Comparison of ENCODE assay signal across 24 cellular contexts in the genomic region with DNA sequence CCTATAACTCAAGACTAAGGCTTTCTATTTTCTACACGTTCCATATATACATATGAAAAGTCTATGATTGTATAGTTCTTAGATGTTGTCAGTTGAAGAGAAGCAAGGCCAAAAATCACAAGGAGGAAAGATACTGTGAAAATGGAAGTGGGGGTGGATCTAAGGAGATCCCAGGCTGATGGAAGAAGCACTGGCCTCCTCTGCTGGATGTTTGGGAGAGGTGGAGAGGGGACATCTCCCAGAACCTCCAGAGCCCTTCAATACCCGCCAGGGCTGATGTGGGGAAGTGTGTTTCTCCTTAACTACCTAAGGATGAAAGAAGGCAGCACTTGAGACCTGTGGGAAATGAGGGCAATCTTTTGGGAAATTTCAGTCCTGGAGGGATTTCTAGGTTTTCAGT.
A peak's percentile ranks its signal among the peaks of the same experiment; 100 is the strongest.
DNase-seq lines count a peak whose midpoint lies in the region; ATAC-seq, FAIRE-seq and TF ChIP-seq lines count a peak whose summit lies in the region.
"Had no signal": no experiment of that assay in that cellular context is flagged by ENCODE, and none has a peak within 500 bp of the region (broad histone marks: within the 10 kb centered on the region; RNA-seq: fewer than 3 reads in every experiment).

No MANE protein-coding gene starts in this region.

- H3K4me2 ChIP-seq in mammary epithelial cell (ENCODE audit: insufficient read depth, low read depth, low read length) (no peak overlapping the region), keratinocyte (ENCODE audit: control insufficient read depth, extremely low read depth, insufficient read depth, low read depth, low read length) (no peak overlapping the region)
- H3K4me2 ChIP-seq: KMS-11 had no signal

- H4K20me1 ChIP-seq in mammary epithelial cell (ENCODE audit: insufficient read depth, low read length) (no peaks in the 10 kb centered on the region), keratinocyte (ENCODE audit: control insufficient read depth, extremely low read depth, insufficient read depth, low read length) (no peaks in the 10 kb centered on the region)

- POLR2A ChIA-PET in HEK293T (lab: Yijun Ruan, JAX), result no interaction called here

- H3K27ac Mint-ChIP-seq in immature natural killer cell, result no peak overlapping the region
- H3K27ac Mint-ChIP-seq: activated naive CD4-positive, alpha-beta T cell treated with anti-CD3 and anti-CD28 coated beads, Interleukin-2, amount 50 U/mL, for 24 hours had no signal

- H3K27me3 ChIP-seq in mammary epithelial cell (ENCODE audit: insufficient read depth, low read length) (no peaks in the 10 kb centered on the region), keratinocyte (ENCODE audit: control insufficient read depth, extremely low read depth, insufficient read depth, low read length) (no peaks in the 10 kb centered on the region)
- H3K27me3 ChIP-seq: neutrophil, right atrium auricular region, SJSA1 had no signal

- CTCF ChIA-PET in HEK293T (lab: Yijun Ruan, JAX), result no interaction called here
- CTCF ChIA-PET in mammary epithelial cell (lab: Charles Lee; ENCODE audit: low non-redundant PET), result no interaction called here

- dilution Hi-C loops in mammary epithelial cell (cut with HindIII; ENCODE audit: low sequenced_read_pairs) (no loop called here), keratinocyte (cut with MboI; ENCODE audit: extremely low pct_ligation_motif_present, low sequenced_read_pairs) (no loop called here)

- H3K36me3 ChIP-seq in mammary epithelial cell (ENCODE audit: insufficient read depth, low read length) (no peaks in the 10 kb centered on the region), keratinocyte (ENCODE audit: control insufficient read depth in 2 of 2, extremely low read depth in 1 of 2, insufficient read depth in 2 of 2, low read length in 2 of 2) (no peaks in the 10 kb centered on the region)
- H3K36me3 ChIP-seq: neutrophil, right atrium auricular region, SJSA1 had no signal

- H3K27me3 Mint-ChIP-seq in immature natural killer cell (ENCODE audit: low read depth in 3 of 3), result peaks cover 0 to 7% (median 2%) of the 10 kb centered on the region in 3 donors
- H3K27me3 Mint-ChIP-seq: activated naive CD4-positive, alpha-beta T cell treated with anti-CD3 and anti-CD28 coated beads, Interleukin-2, amount 50 U/mL, for 24 hours had no signal

- no TSS peak for BruUV-seq in mammary epithelial cell (replicated peaks; lab: Mats Ljungman, UMichigan)

- no peaks in the 10 kb centered on the region for H3K9me3 Mint-ChIP-seq in immature natural killer cell
- H3K9me3 Mint-ChIP-seq: activated naive CD4-positive, alpha-beta T cell treated with anti-CD3 and anti-CD28 coated beads, Interleukin-2, amount 50 U/mL, for 24 hours had no signal

- peaks cover 2 to 7% of the 10 kb centered on the region in 2 donors for H3K4me1 Mint-ChIP-seq in immature natural killer cell

- H3K4me1 ChIP-seq in mammary epithelial cell (ENCODE audit: insufficient read depth, low read length) (no peaks in the 10 kb centered on the region), keratinocyte (ENCODE audit: control insufficient read depth, extremely low read depth, insufficient read depth, low read length) (peaks cover 3% of the 10 kb centered on the region)
- H3K4me1 ChIP-seq: SJSA1 had no signal

- ATAC-seq in GM21717 (IDR thresholded peaks at IDR 0.05; ENCODE audit: unreplicated experiment) (no peak), HG03135 (IDR thresholded peaks at IDR 0.05; ENCODE audit: unreplicated experiment) (no peak)
- ATAC-seq: left ventricle myocardium superior had no signal

- DNase-seq in DMS 273 (lab: John Stamatoyannopoulos, UW; ENCODE audit: unreplicated experiment) (peak; percentile 4), DMS 273 treated with DMSO at 0.1 percent for 48 hours (lab: John Stamatoyannopoulos, UW) (no peak), HEK293T (ENCODE audit: extremely low spot score) (peak; percentile 25), mammary epithelial cell (no peak), keratinocyte (ENCODE audit: low read depth, low spot score) (no peak), immature natural killer cell (no peak)
- DNase-seq: 8988T; activated CD4-positive, CD25-positive, alpha-beta regulatory T cell treated with anti-CD3 and anti-CD28 coated beads, Interleukin-2, amount 50 U/mL, for 72 hours; cortex of kidney; DMS153; left ventricle myocardium superior; NCI-H1092 treated with DMSO at 0.1 percent for 48 hours; NCI-H2171; substantia nigra had no signal

- no peak overlapping the region for H2AFZ ChIP-seq in mammary epithelial cell (ENCODE audit: low read depth, low read length)
- no peak overlapping the region for H2AFZ ChIP-seq in keratinocyte (ENCODE audit: control insufficient read depth, low read length)

- TF ChIP-seq CTCF in mammary epithelial cell (conservative IDR thresholded peaks at IDR 0.05 in 1 of 2, IDR thresholded peaks at IDR 0.05 in 1 of 2; ENCODE audit: extremely low read depth in 1 of 2, insufficient read depth in 1 of 2, low read depth in 1 of 2, low read length in 2 of 2), result peak; percentile 6 to 48
- TF ChIP-seq CTCF in keratinocyte (optimal IDR thresholded peaks at IDR 0.05 in 1 of 3, IDR thresholded peaks at IDR 0.05 in 1 of 3, conservative IDR thresholded peaks at IDR 0.05 in 1 of 3; ENCODE audit: extremely low read depth in 1 of 3, insufficient read depth in 2 of 3, low read length in 3 of 3), result peak in 2 of 3 experiments; percentile 36

- H3K9me3 ChIP-seq in mammary epithelial cell (replicated peaks; ENCODE audit: insufficient read depth, low read length) (no peaks in the 10 kb centered on the region), keratinocyte (ENCODE audit: control insufficient read depth, low read depth, low read length) (no peaks in the 10 kb centered on the region)
- H3K9me3 ChIP-seq: neutrophil, right atrium auricular region, SJSA1 had no signal

- no peaks in the 10 kb centered on the region for H3K9me1 ChIP-seq in keratinocyte (ENCODE audit: control insufficient read depth, extremely low read depth, insufficient read depth, low read length)

- intact Hi-C loops in mammary epithelial cell (cut with micrococcal nuclease), result loop anchor here (1.0 kb wide), 1 partner anchor 320 kb away; no protein-coding TSS in a partner anchor

- no peak overlapping the region for H3K4me3 Mint-ChIP-seq in immature natural killer cell
- H3K4me3 Mint-ChIP-seq: activated naive CD4-positive, alpha-beta T cell treated with anti-CD3 and anti-CD28 coated beads, Interleukin-2, amount 50 U/mL, for 24 hours had no signal

- no peak overlapping the region for H3K27ac ChIP-seq in mammary epithelial cell (ENCODE audit: insufficient read depth, low read depth, low read length)
- no peak overlapping the region for H3K27ac ChIP-seq in keratinocyte (ENCODE audit: control insufficient read depth, insufficient read depth, low read length)
- H3K27ac ChIP-seq: C4-2B, KMS-11, neutrophil, right atrium auricular region, SJSA1 had no signal

- no peaks in the 10 kb centered on the region for H3K36me3 Mint-ChIP-seq in immature natural killer cell
- H3K36me3 Mint-ChIP-seq: activated naive CD4-positive, alpha-beta T cell treated with anti-CD3 and anti-CD28 coated beads, Interleukin-2, amount 50 U/mL, for 24 hours had no signal

- H3K4me3 ChIP-seq in mammary epithelial cell (replicated peaks in 1 of 3; ENCODE audit: insufficient read depth in 1 of 3, low read depth in 2 of 3, low read length in 3 of 3), result no peak overlapping the region
- no peak overlapping the region for H3K4me3 ChIP-seq in keratinocyte (ENCODE audit: control insufficient read depth in 2 of 3, extremely low read depth in 1 of 3, insufficient read depth in 2 of 3, low read depth in 1 of 3, low read length in 3 of 3)
- H3K4me3 ChIP-seq: right atrium auricular region, SJSA1 had no signal

- no peak for FAIRE-seq in keratinocyte (lab: Jason Lieb, UNC)
- FAIRE-seq: endothelial cell of umbilical vein, GM12892 had no signal

- H3K79me2 ChIP-seq in mammary epithelial cell (ENCODE audit: insufficient read depth, low read length), result no peaks in the 10 kb centered on the region
- H3K79me2 ChIP-seq in keratinocyte (ENCODE audit: control insufficient read depth, insufficient read depth, low read length), result no peaks in the 10 kb centered on the region

- H3K9ac ChIP-seq in mammary epithelial cell (ENCODE audit: insufficient read depth, low read length) (no peak overlapping the region), keratinocyte (ENCODE audit: control insufficient read depth, extremely low read depth, insufficient read depth, low read length) (no peak overlapping the region)
- H3K9ac ChIP-seq: KMS-11 had no signal

- WGBS in mammary epithelial cell (ENCODE audit: low coverage, missing lambda C conversion rate), result 67% methylated on average over 2 of the region's 2 CpGs

- in situ Hi-C loops in mammary epithelial cell (cut with MboI; ENCODE audit: low sequenced_read_pairs in 2 of 2), result loop anchor here (10.0 kb wide), 2 partner anchors 801 to 871 kb away; no protein-coding TSS in a partner anchor

TF ChIP-seq in HEK293T, 16 proteins besides CTCF, POLR2A, EP300 and RAD21:
- no peak for TF ChIP-seq CTBP1 (IDR thresholded peaks at IDR 0.05; ENCODE audit: borderline replicate concordance)
- no peak for TF ChIP-seq TARDBP (IDR thresholded peaks at IDR 0.05)
- no peak for TF ChIP-seq FOXM1 (IDR thresholded peaks at IDR 0.05; ENCODE audit: borderline replicate concordance)
- no peak for TF ChIP-seq L3MBTL2 (conservative IDR thresholded peaks at IDR 0.05)
- TF ChIP-seq FOXA1 (IDR thresholded peaks at IDR 0.05), result no peak
- no peak for TF ChIP-seq FOXK2 (IDR thresholded peaks at IDR 0.05)
- TF ChIP-seq NFRKB (IDR thresholded peaks at IDR 0.05), result no peak
- no peak for TF ChIP-seq ELF4 (IDR thresholded peaks at IDR 0.05)
- TF ChIP-seq SP1 (IDR thresholded peaks at IDR 0.05), result no peak
- no peak for TF ChIP-seq LEF1 (IDR thresholded peaks at IDR 0.05; ENCODE audit: borderline replicate concordance)
- TF ChIP-seq SUZ12 (IDR thresholded peaks at IDR 0.05), result no peak
- TF ChIP-seq ZNF384 (IDR thresholded peaks at IDR 0.05), result no peak
- TF ChIP-seq PKNOX1 (IDR thresholded peaks at IDR 0.05), result no peak

Comparison
In these comparisons a context has a peak if more than half of its experiments do, and no peak if none do; other contexts are left out.
1. DNase-seq: peak in DMS 273 (single experiment) and HEK293T (single experiment); none in DMS 273 treated with DMSO at 0.1 percent for 48 hours (single experiment), mammary epithelial cell (single experiment), keratinocyte (single experiment) and immature natural killer cell (0 of 3).